In the genomic region with DNA sequence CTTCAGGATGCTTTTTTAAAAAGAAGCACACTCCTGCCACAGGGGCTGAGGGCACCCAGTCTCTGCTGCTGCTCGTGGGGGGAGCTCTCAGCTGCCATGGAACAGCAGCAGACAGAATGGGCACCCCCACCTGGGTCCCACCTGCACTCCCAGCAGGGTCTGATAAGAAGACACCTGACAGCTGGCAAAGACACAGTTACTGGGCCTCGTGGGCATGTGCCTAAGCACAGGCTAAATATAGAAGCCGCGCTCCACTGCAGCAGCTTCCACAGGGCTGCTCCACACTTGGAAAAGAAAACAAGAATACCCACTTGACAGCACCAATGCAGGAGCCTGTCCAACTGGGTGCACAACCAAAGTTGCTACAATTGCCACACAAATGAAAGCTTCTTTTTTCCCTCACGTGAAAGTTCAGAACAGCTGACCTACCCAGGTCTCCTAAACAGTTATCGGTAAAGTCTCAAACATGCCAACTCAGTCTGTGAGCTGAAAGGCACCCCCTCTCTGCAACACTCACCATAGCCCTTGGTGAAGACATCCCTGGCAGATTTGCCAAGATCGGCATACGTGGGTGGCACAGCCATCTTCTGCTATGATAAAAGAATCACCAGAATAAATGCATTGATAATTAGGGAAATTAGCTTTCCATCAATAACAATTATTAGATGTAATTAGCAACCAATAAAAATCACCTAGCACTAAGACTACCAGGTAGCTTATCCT, we compare ENCODE assay signal across 14 cellular contexts. TPM values are rescaled to one million over a fixed set of nuclear protein-coding genes. Genes with fewer than 3 reads are reported as not detected.
DNase-seq lines count a peak whose midpoint lies in the region; ATAC-seq and TF ChIP-seq lines count a peak whose summit lies in the region.
"Had no signal": no experiment of that assay in that cellular context is flagged by ENCODE, and none has a peak within 500 bp of the region (broad histone marks: within the 10 kb centered on the region; RNA-seq: fewer than 3 reads in every experiment).

No MANE protein-coding gene starts in this region.

- no peak for TF ChIP-seq POLR2A in heart left ventricle (IDR thresholded peaks at IDR 0.05)

- intact Hi-C loops in PC-3 (cut with micrococcal nuclease): loop anchor here (1.0 kb wide), 1 partner anchor 24 kb away; a partner anchor contains a TSS
- intact Hi-C loops in heart left ventricle (cut with DNase I): no loop called here

- CTCF ChIA-PET in PC-3 (lab: Charles Lee): interaction anchor here (1.2 kb wide), 1 partner anchor 13 kb away, joined by 3 read pairs; a partner anchor contains a TSS

- H4K20me1 ChIP-seq in PC-3 (ENCODE audit: low read length): peaks cover 48% of the 10 kb centered on the region

- no peaks in the 10 kb centered on the region for H3K27me3 ChIP-seq in PC-3 (ENCODE audit: low read length)
- H3K27me3 ChIP-seq in heart left ventricle: no peaks in the 10 kb centered on the region
- H3K27me3 ChIP-seq in skeletal muscle satellite cell (ENCODE audit: control insufficient read depth, insufficient read depth, low read length): no peaks in the 10 kb centered on the region
- H3K27me3 ChIP-seq: ascending aorta had no signal

- H3K36me3 ChIP-seq in PC-3 (ENCODE audit: low read depth, low read length) (peaks cover 23% of the 10 kb centered on the region), heart left ventricle (peaks cover 0 to 49% (median 43%) of the 10 kb centered on the region in 9 donors), skeletal muscle satellite cell (ENCODE audit: insufficient read depth, low read length) (peaks cover 32% of the 10 kb centered on the region)

- ATAC-seq in PC-3 (no peak), heart left ventricle (peak; percentile 66 to 83 (median 78))
- ATAC-seq: naive thymus-derived CD4-positive, alpha-beta T cell had no signal

- DNase-seq in NCI-H1694 (lab: John Stamatoyannopoulos, UW): peak; percentile 19
- no peak for DNase-seq in NCI-H1694 treated with DMSO at 0.1 percent for 48 hours (lab: John Stamatoyannopoulos, UW)
- DNase-seq in PC-3: no peak
- peak in 4 of 5 donors; percentile 66 to 79 (median 70) for DNase-seq in heart left ventricle
- no peak for DNase-seq in DMS153 treated with DMSO at 0.1 percent for 48 hours (lab: John Stamatoyannopoulos, UW; ENCODE audit: unreplicated experiment)
- DNase-seq in SW480 (ENCODE audit: low spot score): no peak
- DNase-seq in 8988T: no peak
- DNase-seq: naive thymus-derived CD4-positive, alpha-beta T cell; NCI-H1105; stimulated activated naive CD4-positive, alpha-beta T cell treated with Interleukin-2 at 50 U/mL for 16 hours; WERI-Rb-1 had no signal

- TF ChIP-seq CTCF in PC-3 (conservative IDR thresholded peaks at IDR 0.05; ENCODE audit: low read depth, low read length): no peak
- TF ChIP-seq CTCF in heart left ventricle (IDR thresholded peaks at IDR 0.05): no peak

- H3K27ac ChIP-seq in PC-3 (ENCODE audit: low read length): peak overlapping the region; percentile 77
- peak overlapping the region; percentile 10 to 90 (median 78) for H3K27ac ChIP-seq in heart left ventricle
- H3K27ac ChIP-seq: ascending aorta, epithelial cell of prostate, WERI-Rb-1 had no signal

- H3K4me3 ChIP-seq in PC-3 (ENCODE audit: low read length): 0 out of 2 replicates have a peak overlapping the region, but pooled peaks have one; percentile 15
- H3K4me3 ChIP-seq in heart left ventricle: no peak overlapping the region
- H3K4me3 ChIP-seq in skeletal muscle satellite cell (ENCODE audit: low read length): no peak overlapping the region
- H3K4me3 ChIP-seq: ascending aorta had no signal

- no peak overlapping the region for H2AFZ ChIP-seq in PC-3 (ENCODE audit: low read length)

- H3K9ac ChIP-seq in PC-3 (ENCODE audit: low read length) (no peak overlapping the region), skeletal muscle satellite cell (ENCODE audit: low read depth, low read length) (no peak overlapping the region)

- no peaks in the 10 kb centered on the region for H3K9me2 ChIP-seq in PC-3 (replicated peaks; ENCODE audit: low read length)

- no TSS peak for BruUV-seq in PC-3 (replicated peaks; lab: Mats Ljungman, UMichigan)

- POLR2A ChIA-PET in PC-3 (lab: Charles Lee; ENCODE audit: unreplicated experiment): no interaction called here

- peak overlapping the region; percentile 55 for H3K4me2 ChIP-seq in PC-3 (ENCODE audit: low read length)
- peak overlapping the region; percentile 53 for H3K4me2 ChIP-seq in skeletal muscle satellite cell (ENCODE audit: low read length)

- WGBS in heart left ventricle, 4 donors: 38 to 51% (median 42%) methylated on average over 8 of the region's 8 CpGs

- H3K9me3 ChIP-seq in PC-3 (ENCODE audit: low read length) (no peaks in the 10 kb centered on the region), heart left ventricle (no peaks in the 10 kb centered on the region), skeletal muscle satellite cell (replicated peaks; ENCODE audit: low read length) (no peaks in the 10 kb centered on the region)
- H3K9me3 ChIP-seq: ascending aorta had no signal

- H3F3A ChIP-seq in PC-3 (ENCODE audit: low read length, unreplicated experiment): no peaks in the 10 kb centered on the region

- H3K4me1 ChIP-seq in PC-3 (ENCODE audit: insufficient read depth, low read length) (peaks cover 39% of the 10 kb centered on the region), heart left ventricle (peaks cover 5 to 76% (median 52%) of the 10 kb centered on the region in 12 donors), skeletal muscle satellite cell (ENCODE audit: control insufficient read depth, insufficient read depth, low read length) (peaks cover 48% of the 10 kb centered on the region)

- peaks cover 81% of the 10 kb centered on the region for H3K79me2 ChIP-seq in PC-3 (ENCODE audit: low read length)

RNA-seq across cellular contexts. Expression of a gene that starts 12.2 kb away (rescaled TPM):
- total RNA-seq in PC-3 (2014; rRNA removed) (193 and 220 TPM in 2 replicates), heart left ventricle (100 to 1,000 TPM; 379 to 596 (median 548) TPM)
- polyA plus RNA-seq in heart left ventricle: 100 to 1,000 TPM; 421 to 430 TPM
- total RNA-seq in skeletal muscle satellite cell (2012; rRNA removed): 462 and 516 TPM in 2 replicates

RNA-seq across cellular contexts. Expression of a gene that starts 24.2 kb away (rescaled TPM):
- total RNA-seq in PC-3 (2014; rRNA removed): 22.7 and 45.2 TPM in 2 replicates
- total RNA-seq in heart left ventricle: 10 to 100 TPM; 30.9 to 68.6 (median 37.1) TPM
- polyA plus RNA-seq in heart left ventricle: 10 to 100 TPM; 15.8 to 35.8 TPM
- total RNA-seq in skeletal muscle satellite cell (2012; rRNA removed): 49.8 and 51.0 TPM in 2 replicates

Comparison
In these comparisons a context has a peak if more than half of its experiments do, and no peak if none do; other contexts are left out.
1. DNase-seq: peak in NCI-H1694 (single experiment) and heart left ventricle (4 of 5); none in NCI-H1694 treated with DMSO at 0.1 percent for 48 hours (single experiment), PC-3 (single experiment), DMS153 treated with DMSO at 0.1 percent for 48 hours (single experiment), SW480 (single experiment) and 8988T (single experiment).